In the genomic region with DNA sequence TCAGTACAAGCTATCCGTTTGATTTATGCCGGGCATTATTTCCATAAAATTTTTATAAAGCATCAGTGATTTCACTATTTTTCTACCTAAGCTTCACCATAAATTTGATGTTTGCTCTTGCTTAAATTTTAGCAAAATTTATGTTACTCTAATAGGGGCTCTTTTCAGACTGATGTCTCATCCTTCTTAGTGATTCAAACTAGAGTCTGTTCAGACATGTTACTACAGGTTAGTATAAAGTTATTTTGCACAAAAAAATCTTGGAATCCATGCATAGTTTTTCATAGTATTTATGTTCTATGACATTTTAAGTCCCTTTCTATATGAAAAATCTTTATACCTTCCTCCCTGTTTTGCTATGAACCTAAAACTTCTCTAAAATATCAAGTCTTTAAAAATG, we compare ENCODE assay signal across 24 cellular contexts.
DNase-seq lines count a peak whose midpoint lies in the region; ATAC-seq, FAIRE-seq and TF ChIP-seq lines count a peak whose summit lies in the region.
"Had no signal": no experiment of that assay in that cellular context is flagged by ENCODE, and none has a peak within 500 bp of the region (broad histone marks: within the 10 kb centered on the region; RNA-seq: fewer than 3 reads in every experiment).

No MANE protein-coding gene starts in this region.

- H3K4me3 ChIP-seq in bronchial epithelial cell (ENCODE audit: low read depth, low read length) = no peak overlapping the region
- H3K4me3 ChIP-seq: BLaER1, GM12878 had no signal

- no peak for TF ChIP-seq POLR2A in H54 (IDR thresholded peaks at IDR 0.05; ENCODE audit: low read depth, low read length)

- FAIRE-seq in H54 (lab: Jason Lieb, UNC) (peak; percentile 15), bronchial epithelial cell (lab: Jason Lieb, UNC) (no peak)
- FAIRE-seq: GM12878, GM12892, GM18507 had no signal

- TF ChIP-seq CTCF in bronchial epithelial cell (IDR thresholded peaks at IDR 0.05; ENCODE audit: insufficient read depth, low read length, severe bottlenecking) (no peak), foreskin keratinocyte (conservative IDR thresholded peaks at IDR 0.05) (no peak)

- ATAC-seq in foreskin keratinocyte = peak; percentile 80
- ATAC-seq: GM12878 had no signal

- H3K4me1 ChIP-seq in foreskin keratinocyte = peaks cover 6% of the 10 kb centered on the region
- H3K4me1 ChIP-seq: BE2C, BLaER1 had no signal

- DNase-seq in H54 (ENCODE audit: insufficient read length, low spot score) = no peak
- DNase-seq in bronchial epithelial cell (ENCODE audit: low read depth) = peak; percentile 66
- DNase-seq in foreskin keratinocyte = peak in 1 of 2 donors; percentile 48
- DNase-seq in HUDEP-2 (lab: John Stamatoyannopoulos, UW; ENCODE audit: unreplicated experiment in 76 of 76) = no peak
- DNase-seq in caudate nucleus (lab: John Stamatoyannopoulos, UW) = no peak
- DNase-seq: 8988T; ACHN; BE2C; C1 segment of cervical spinal cord; CD4-positive, alpha-beta memory T cell; CD4-positive, CD25-positive, alpha-beta regulatory T cell; CD8-positive, alpha-beta memory T cell; COR-L47; DMS 273 treated with DMSO at 0.1 percent for 48 hours; DMS153; DMS53; DMS79; DND-41; EL; GDM1 had no signal

- no peaks in the 10 kb centered on the region for H3K27me3 ChIP-seq in bronchial epithelial cell (ENCODE audit: control insufficient read depth, insufficient read depth, low read length)
- H3K27me3 ChIP-seq in foreskin keratinocyte = no peaks in the 10 kb centered on the region
- H3K27me3 ChIP-seq: BE2C, BLaER1 had no signal

- H3K36me3 ChIP-seq in bronchial epithelial cell (ENCODE audit: control insufficient read depth, insufficient read depth, low read length) = no peaks in the 10 kb centered on the region
- H3K36me3 ChIP-seq: BE2C, BLaER1 had no signal

- H3K27ac ChIP-seq in foreskin keratinocyte (no peak overlapping the region), caudate nucleus (ENCODE audit: low read depth, low read length) (no peak overlapping the region)
- H3K27ac ChIP-seq: BLaER1 had no signal
